ENCODE assay signal across 1 cellular context in the genomic region with DNA sequence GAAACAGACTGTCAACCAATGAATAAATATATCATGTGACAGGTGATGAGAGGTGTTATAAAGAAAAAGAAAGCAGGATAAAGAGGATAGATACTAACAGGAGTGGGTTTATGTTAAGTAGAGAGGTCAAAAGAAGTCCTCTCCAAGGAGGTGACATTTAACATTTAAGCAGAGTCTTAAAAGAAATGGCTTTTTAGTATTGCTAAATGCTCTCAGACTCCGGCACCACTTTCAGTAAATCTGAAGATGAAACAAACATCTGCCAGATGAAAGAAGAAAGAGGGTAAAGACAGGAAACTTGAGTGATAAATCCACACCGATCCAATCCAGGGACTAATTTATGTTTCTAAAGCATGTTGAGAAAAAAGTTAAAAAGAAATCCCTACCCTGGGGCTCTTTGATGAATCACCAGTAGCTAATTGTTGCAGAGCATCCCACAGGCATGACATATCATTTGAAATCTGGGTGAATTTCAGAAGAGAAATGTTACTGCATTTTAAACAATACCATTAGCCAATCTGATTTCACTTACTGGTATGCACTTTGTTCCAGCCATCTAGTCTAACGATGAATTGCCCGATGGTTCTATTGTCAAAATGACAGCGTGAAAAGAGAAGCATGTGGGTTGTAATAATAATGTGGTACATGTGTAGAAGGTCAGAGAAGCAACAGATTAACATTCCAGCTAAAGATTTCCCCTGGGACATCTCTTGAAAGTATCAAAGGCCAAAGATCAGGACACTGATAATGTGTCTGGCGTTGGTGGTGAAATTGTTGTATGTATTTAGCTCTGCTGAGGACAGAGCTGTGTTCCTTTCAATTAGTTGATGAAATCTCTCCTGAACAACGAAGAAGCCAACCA.
TF ChIP-seq lines count a peak whose summit lies in the region.

No MANE protein-coding gene starts in this region.

TF ChIP-seq in IMR-90, 13 proteins besides CTCF, POLR2A, EP300 and RAD21:
- TF ChIP-seq NFE2L2 (IDR thresholded peaks at IDR 0.05; ENCODE audit: low read depth, low read length) (no peak), MAZ (IDR thresholded peaks at IDR 0.05; ENCODE audit: borderline replicate concordance, low read depth, low read length) (no peak), RCOR1 (IDR thresholded peaks at IDR 0.05; ENCODE audit: insufficient replicate concordance, low read length) (no peak), BHLHE40 (IDR thresholded peaks at IDR 0.05; ENCODE audit: low read depth, low read length) (no peak), CEBPB (IDR thresholded peaks at IDR 0.05; ENCODE audit: low read depth, low read length) (no peak)
- TF ChIP-seq, protein P1, sequence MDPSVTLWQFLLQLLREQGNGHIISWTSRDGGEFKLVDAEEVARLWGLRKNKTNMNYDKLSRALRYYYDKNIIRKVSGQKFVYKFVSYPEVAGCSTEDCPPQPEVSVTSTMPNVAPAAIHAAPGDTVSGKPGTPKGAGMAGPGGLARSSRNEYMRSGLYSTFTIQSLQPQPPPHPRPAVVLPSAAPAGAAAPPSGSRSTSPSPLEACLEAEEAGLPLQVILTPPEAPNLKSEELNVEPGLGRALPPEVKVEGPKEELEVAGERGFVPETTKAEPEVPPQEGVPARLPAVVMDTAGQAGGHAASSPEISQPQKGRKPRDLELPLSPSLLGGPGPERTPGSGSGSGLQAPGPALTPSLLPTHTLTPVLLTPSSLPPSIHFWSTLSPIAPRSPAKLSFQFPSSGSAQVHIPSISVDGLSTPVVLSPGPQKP (IDR thresholded peaks at IDR 0.05; ENCODE audit: borderline replicate concordance, low read depth, low read length), result no peak
